In the genomic region with DNA sequence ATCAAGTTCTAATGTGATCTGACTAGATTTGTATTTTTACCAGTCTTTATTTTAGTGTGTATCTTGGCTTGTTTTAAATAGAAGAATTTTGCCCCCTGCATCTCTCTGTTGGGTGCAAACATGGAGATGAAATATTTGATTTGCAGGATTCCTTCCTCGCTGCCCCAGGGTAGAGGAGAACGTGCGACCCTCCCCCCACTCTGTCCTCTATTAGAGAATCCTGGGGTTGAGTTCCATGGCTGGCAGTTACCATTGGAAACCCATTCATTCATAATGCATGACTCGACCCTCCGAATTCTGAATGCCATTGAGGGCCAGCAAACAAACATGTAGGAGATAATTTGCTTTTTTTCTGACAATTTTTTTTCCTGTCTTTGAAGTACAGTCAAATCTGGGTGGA, we compare ENCODE assay signal across 18 cellular contexts. TPM values are rescaled to one million over a fixed set of nuclear protein-coding genes. Genes with fewer than 3 reads are reported as not detected.
A peak's percentile ranks its signal among the peaks of the same experiment; 100 is the strongest.
DNase-seq lines count a peak whose midpoint lies in the region; FAIRE-seq and TF ChIP-seq lines count a peak whose summit lies in the region.
"Had no signal": no experiment of that assay in that cellular context is flagged by ENCODE, and none has a peak within 500 bp of the region (broad histone marks: within the 10 kb centered on the region; RNA-seq: fewer than 3 reads in every experiment).

No MANE protein-coding gene starts in this region.

- no peak overlapping the region; the same call in 1 of the 2 replicates for H2BK20ac ChIP-seq in H1 (ENCODE audit: low read length)

- 3% methylated on average over 5 of the region's 5 CpGs; no CpG with 5 or more reads in 1 of the 2 experiments for WGBS in H1 (ENCODE audit: extremely low coverage in 1 of 2, insufficient coverage in 1 of 2, insufficient read length in 1 of 2, insufficient replicate concordance in 2 of 2, low coverage in 1 of 2, low lambda C conversion rate in 2 of 2, missing lambda C conversion rate in 1 of 2), 2 experiments

- H2BK120ac ChIP-seq in H1 (replicated peaks; ENCODE audit: low read depth, low read length) = peak overlapping the region; percentile 89

- peaks cover 6 to 29% (median 21%) of the 10 kb centered on the region in 4 experiments; a peak in 6 of 7 replicates for H3K4me1 ChIP-seq in H1 (replicated peaks in 1 of 4; ENCODE audit: control insufficient read depth in 3 of 4, insufficient read depth in 4 of 4, low read length in 3 of 4)
- H3K4me1 ChIP-seq in neuron (ENCODE audit: insufficient read depth, low read length) = peaks cover 53% of the 10 kb centered on the region

- peaks cover 10% of the 10 kb centered on the region for H3K23me2 ChIP-seq in H1 (ENCODE audit: low read depth, low read length)

- peak overlapping the region; percentile 36 to 61 (median 45); a peak in 7 of 8 replicates for H3K4me3 ChIP-seq in H1 (ENCODE audit: extremely low read depth in 1 of 4, insufficient read depth in 2 of 4, low read depth in 3 of 4, low read length in 4 of 4)
- H3K4me3 ChIP-seq in neuron (ENCODE audit: low read length) = peak overlapping the region; percentile 57
- H3K4me3 ChIP-seq: BLaER1 treated with 17β-estradiol and CSF1 and Interleukin-3, amounts not matched to agents 10 nM and 100 nM had no signal

- H2AFZ ChIP-seq in H1 (ENCODE audit: low read length) (no peak overlapping the region), neuron (ENCODE audit: low read depth, low read length) (no peak overlapping the region)

- no peaks in the 10 kb centered on the region for H3K4me1 Mint-ChIP-seq in T-helper 2 cell treated with Interferon-gamma antibody and Interleukin-4, amounts not matched to agents 5 μg/mL and 100 μg/mL, for 36 hours (ENCODE audit: low read depth)

- peak overlapping the region in 1 of 4 experiments; percentile 66; a peak in 2 of 7 replicates for H3K9ac ChIP-seq in H1 (replicated peaks in 1 of 4; ENCODE audit: extremely low read depth in 1 of 4, low read depth in 3 of 4, low read length in 3 of 4)
- H3K9ac ChIP-seq: BLaER1 treated with 17β-estradiol and CSF1 and Interleukin-3, amounts not matched to agents 10 nM and 100 nM had no signal

- no peak for TF ChIP-seq RAD21 in H1 (IDR thresholded peaks at IDR 0.05 in 1 of 2, conservative IDR thresholded peaks at IDR 0.05 in 1 of 2; ENCODE audit: low read depth in 2 of 2, low read length in 2 of 2)

- H3K4ac ChIP-seq in H1 (replicated peaks; ENCODE audit: insufficient read length, low read depth, low read length) = no peak overlapping the region

- H3K23ac ChIP-seq in H1 (ENCODE audit: insufficient read length) = no peak overlapping the region

- H3K36me3 ChIP-seq in H1 (ENCODE audit: control insufficient read depth in 2 of 4, insufficient read depth in 4 of 4, low read length in 3 of 4) (no peaks in the 10 kb centered on the region; a peak in 2 of 8 replicates), neuron (ENCODE audit: insufficient read depth, low read length) (peaks cover 14% of the 10 kb centered on the region)
- H3K36me3 ChIP-seq: BLaER1 treated with 17β-estradiol and CSF1 and Interleukin-3, amounts not matched to agents 10 nM and 100 nM had no signal

- no peak overlapping the region for H3K14ac ChIP-seq in H1 (ENCODE audit: insufficient read length)

- no peak overlapping the region for H2BK12ac ChIP-seq in H1 (ENCODE audit: low read depth, low read length)

- H3K27me3 ChIP-seq in H1 (replicated peaks in 1 of 4; ENCODE audit: control insufficient read depth in 3 of 4, extremely low read depth in 1 of 4, insufficient read depth in 3 of 4, low read length in 3 of 4) (no peaks in the 10 kb centered on the region), neuron (ENCODE audit: insufficient read depth, low read length) (no peaks in the 10 kb centered on the region)
- H3K27me3 ChIP-seq: BLaER1 treated with 17β-estradiol and CSF1 and Interleukin-3, amounts not matched to agents 10 nM and 100 nM had no signal

- DNase-seq in ELF-1 (ENCODE audit: low read depth, low spot score) = peak; percentile 47
- peak; percentile 7 for DNase-seq in NCI-H1694 treated with DMSO at 0.1 percent for 48 hours (lab: John Stamatoyannopoulos, UW)
- DNase-seq in H1 (ENCODE audit: low read depth in 1 of 2, low spot score in 2 of 2) = no peak
- DNase-seq in SHP77 treated with DMSO at 0.1 percent for 48 hours (lab: John Stamatoyannopoulos, UW) = no peak
- DNase-seq in NCI-H524 treated with DMSO at 0.1 percent for 48 hours (lab: John Stamatoyannopoulos, UW) = no peak
- DNase-seq in Ammon's horn (ENCODE audit: low spot score) = no peak
- no peak for DNase-seq in T-helper 2 cell treated with Interferon-gamma antibody and Interleukin-4, amounts not matched to agents 5 μg/mL and 100 μg/mL, for 36 hours (ENCODE audit: low spot score)
- DNase-seq: activated CD4-positive, alpha-beta T cell treated with anti-CD3 and anti-CD28 coated beads for 1 hour; activated T-cell treated with anti-CD3 and anti-CD28 coated beads for 4 hours; DMS153; GOT3; RPMI8226; small intestine had no signal

- H2BK15ac ChIP-seq in H1 (ENCODE audit: low read length) = no peak overlapping the region

- TF ChIP-seq EP300 in H1 (IDR thresholded peaks at IDR 0.05; ENCODE audit: borderline replicate concordance in 1 of 2, low read depth in 2 of 2, low read length in 2 of 2) = no peak

- CTCF ChIA-PET in H1 (lab: Charles Lee; ENCODE audit: partially characterized antibody) = interaction anchor here (0.9 to 2.6 kb wide), 9 partner anchors 9 to 319 kb away, joined by 3 to 11 read pairs (median 3); no protein-coding TSS in a partner anchor

- H4K8ac ChIP-seq in H1 (ENCODE audit: extremely low read depth, insufficient read depth, low read length) = no peak overlapping the region

- H3K9me3 ChIP-seq in H1 (ENCODE audit: insufficient read depth in 2 of 2, low read depth in 1 of 2, low read length in 1 of 2) (no peaks in the 10 kb centered on the region; a peak in 1 of 4 replicates), neuron (ENCODE audit: low read length) (peaks cover 2% of the 10 kb centered on the region)

- no peak overlapping the region for H3K56ac ChIP-seq in H1 (replicated peaks; ENCODE audit: insufficient read length, low read depth, low read length)

- H4K20me1 ChIP-seq in H1 (replicated peaks in 1 of 2; ENCODE audit: control insufficient read depth in 1 of 2, insufficient read depth in 2 of 2, low read length in 2 of 2) = no peaks in the 10 kb centered on the region
- H4K20me1 ChIP-seq: BLaER1 treated with 17β-estradiol and CSF1 and Interleukin-3, amounts not matched to agents 10 nM and 100 nM had no signal

- H4K91ac ChIP-seq in H1 (replicated peaks; ENCODE audit: insufficient read length, low read length) = peak overlapping the region; percentile 53

- H3K27me3 Mint-ChIP-seq in T-helper 2 cell treated with Interferon-gamma antibody and Interleukin-4, amounts not matched to agents 5 μg/mL and 100 μg/mL, for 36 hours (ENCODE audit: low read depth) = peaks cover 15% of the 10 kb centered on the region

- no peak overlapping the region for H3K27ac Mint-ChIP-seq in T-helper 2 cell treated with Interferon-gamma antibody and Interleukin-4, amounts not matched to agents 5 μg/mL and 100 μg/mL, for 36 hours
- H3K27ac Mint-ChIP-seq: activated naive CD4-positive, alpha-beta T cell treated with anti-CD3 and anti-CD28 coated beads, Interleukin-2, amount 50 U/mL, for 72 hours; T-helper 1 cell treated with Interleukin-12 subunit alpha and Interleukin-12 subunit beta and Interleukin-4 antibody, amounts not matched to agents 30 μg/mL and 1 μg/mL, for 36 hours had no signal

- no peak overlapping the region; the same call in 1 of the 2 replicates for H2AK5ac ChIP-seq in H1 (ENCODE audit: low read depth, low read length)

- H3K9me3 Mint-ChIP-seq in T-helper 2 cell treated with Interferon-gamma antibody and Interleukin-4, amounts not matched to agents 5 μg/mL and 100 μg/mL, for 36 hours = peaks cover 8% of the 10 kb centered on the region

- POLR2A ChIA-PET in H1 (lab: Charles Lee; ENCODE audit: partially characterized antibody) = interaction anchor here (0.8 to 4.3 kb wide), 16 partner anchors 9 to 208 kb away, joined by 3 to 52 read pairs (median 4); partner anchors contain the start of genes TMEM131L and TRIM2

- H3K27ac ChIP-seq in H1 (ENCODE audit: low read depth, low read length) = peak overlapping the region; percentile 87
- H3K27ac ChIP-seq: BLaER1 treated with 17β-estradiol and CSF1 and Interleukin-3, amounts not matched to agents 10 nM and 100 nM had no signal

- TF ChIP-seq CTCF in H1 (IDR thresholded peaks at IDR 0.05; ENCODE audit: control extremely low read depth in 1 of 3, insufficient read depth in 1 of 3, low read depth in 1 of 3, low read length in 3 of 3) = no peak

- peaks cover under 1 to 39% of the 10 kb centered on the region in 2 experiments; a peak in 2 of 4 replicates for H3K79me2 ChIP-seq in H1 (ENCODE audit: control insufficient read depth in 1 of 2, insufficient read depth in 2 of 2, low read length in 2 of 2)

- FAIRE-seq in H1 (lab: Jason Lieb, UNC) = peak; percentile 7
- FAIRE-seq: small intestine, urothelium cell line had no signal

- no peak for TF ChIP-seq POLR2A in H1 (IDR thresholded peaks at IDR 0.05; ENCODE audit: control extremely low read depth in 1 of 2, low read depth in 2 of 2, low read length in 2 of 2)

- H3K79me1 ChIP-seq in H1 (ENCODE audit: low read depth, low read length) = peaks cover 6% of the 10 kb centered on the region

- no peak overlapping the region for H3K4me3 Mint-ChIP-seq in T-helper 2 cell treated with Interferon-gamma antibody and Interleukin-4, amounts not matched to agents 5 μg/mL and 100 μg/mL, for 36 hours
- H3K4me3 Mint-ChIP-seq: T-helper 1 cell treated with Interleukin-12 subunit alpha and Interleukin-12 subunit beta and Interleukin-4 antibody, amounts not matched to agents 30 μg/mL and 1 μg/mL, for 36 hours had no signal

- H3K4me2 ChIP-seq in H1 (ENCODE audit: insufficient read depth in 1 of 2, low read depth in 2 of 2, low read length in 2 of 2) = peak overlapping the region; percentile 74 to 82

- H3K18ac ChIP-seq in H1 (ENCODE audit: extremely low read depth, low read length) = no peak overlapping the region; the same call in 1 of the 2 replicates

- H3K36me3 Mint-ChIP-seq in T-helper 2 cell treated with Interferon-gamma antibody and Interleukin-4, amounts not matched to agents 5 μg/mL and 100 μg/mL, for 36 hours (ENCODE audit: low read depth) = no peaks in the 10 kb centered on the region

- H2BK5ac ChIP-seq in H1 (ENCODE audit: low read depth, low read length) = peak overlapping the region; percentile 20; the same call in 1 of the 2 replicates

- peak overlapping the region; percentile 19 for H4K5ac ChIP-seq in H1 (ENCODE audit: insufficient read length, low read depth, low read length)

TF ChIP-seq in H1, 55 proteins besides CTCF, POLR2A, EP300 and RAD21 (continues in another document):
- TF ChIP-seq SP2 (IDR thresholded peaks at IDR 0.05; ENCODE audit: low read length) = no peak

RNA-seq across cellular contexts. Expression of gene TRIM2, which starts 53.7 kb away (rescaled TPM):
- 58.1 and 59.8 TPM in 2 replicates for total RNA-seq in H1 (2021; fragmentation: NEBNext Ultra II Directional; extraction: Animal tissue kit (Norgen Biotek cat#: 25700))
- 30.8 and 34.0 TPM in 2 replicates for polyA plus RNA-seq in H1 (2011; rRNA removed)
- polyA plus RNA-seq in H1 (2011; cell fraction: cytosol; rRNA removed) = 30.1 TPM
- 51.4 TPM for polyA plus RNA-seq in H1 (2011; cell fraction: nucleus; rRNA removed)
- polyA plus RNA-seq in H1 (2012, experiment 1 of 2) = 25.9 to 40.1 TPM (median 35.7 TPM) in 4 replicates
- polyA plus RNA-seq in H1 (2012, experiment 2 of 2) = 7.1 TPM
- polyA plus RNA-seq in H1 (2013, experiment 1 of 2) = 20.5 TPM
- 17.9 TPM for polyA plus RNA-seq in H1 (2013, experiment 2 of 2)
- polyA minus RNA-seq in H1 (2011; rRNA and poly(A)+ RNA removed) = 196 and 248 TPM in 2 replicates
- 78.7 TPM for polyA minus RNA-seq in H1 (2011; cell fraction: cytosol; rRNA and poly(A)+ RNA removed)
- polyA minus RNA-seq in H1 (2011; cell fraction: nucleus; rRNA and poly(A)+ RNA removed) = 117 TPM

Comparison
In these comparisons a context has a peak if more than half of its experiments do, and no peak if none do; other contexts are left out.
1. DNase-seq: peak in ELF-1 (single experiment) and NCI-H1694 treated with DMSO at 0.1 percent for 48 hours (single experiment); none in H1 (0 of 2), SHP77 treated with DMSO at 0.1 percent for 48 hours (single experiment), NCI-H524 treated with DMSO at 0.1 percent for 48 hours (single experiment), Ammon's horn (single experiment) and T-helper 2 cell treated with Interferon-gamma antibody and Interleukin-4, amounts not matched to agents 5 μg/mL and 100 μg/mL, for 36 hours (single experiment).